Comparison of ENCODE assay signal across 10 cellular contexts in genomic region chr10:89303161-89303560, GRCh38. TPM values are rescaled to one million over a fixed set of nuclear protein-coding genes. Genes with fewer than 3 reads are reported as not detected.
DNase-seq lines count a peak whose midpoint lies in the region; ATAC-seq and TF ChIP-seq lines count a peak whose summit lies in the region.
"Had no signal": no experiment of that assay in that cellular context is flagged by ENCODE, and none has a peak within 500 bp of the region (broad histone marks: within the 10 kb centered on the region; RNA-seq: fewer than 3 reads in every experiment).

No MANE protein-coding gene starts in this region.

- TF ChIP-seq CTCF in Calu3 (IDR thresholded peaks at IDR 0.05; ENCODE audit: unreplicated experiment) (no peak), Panc1 (IDR thresholded peaks at IDR 0.05) (no peak), epithelial cell of proximal tubule (conservative IDR thresholded peaks at IDR 0.05; ENCODE audit: low read depth, low read length) (no peak)

- in situ Hi-C loops in Panc1 (cut with HindIII; ENCODE audit: low pct_unique_long_range_greater_than_20kb, low sequenced_read_pairs), result no loop called here

- no peaks in the 10 kb centered on the region for H3K9me3 Mint-ChIP-seq in Calu3 (ENCODE audit: low read depth, unreplicated experiment)

- H3K4me3 Mint-ChIP-seq in Calu3 (ENCODE audit: low read depth, unreplicated experiment), result peak overlapping the region; percentile 63

- BruUV-seq in Calu3 (replicated peaks; lab: Mats Ljungman, UMichigan) (no TSS peak), Panc1 (replicated peaks; lab: Mats Ljungman, UMichigan) (TSS peak; percentile 46)

- H3K27ac Mint-ChIP-seq in Calu3 (ENCODE audit: unreplicated experiment), result peak overlapping the region; percentile 22

- no peaks in the 10 kb centered on the region for H3K27me3 Mint-ChIP-seq in Calu3 (ENCODE audit: unreplicated experiment)

- H3K4me1 ChIP-seq in Panc1 (ENCODE audit: control insufficient read depth, insufficient read depth, low read length) (peaks cover 19% of the 10 kb centered on the region), rectal smooth muscle tissue (ENCODE audit: control insufficient read depth, insufficient read depth, low read length) (peaks cover 12% of the 10 kb centered on the region)

- H3K4me1 Mint-ChIP-seq in Calu3 (ENCODE audit: low read depth, unreplicated experiment), result peaks cover 42% of the 10 kb centered on the region

- no peak; the same call in 1 of the 2 replicates for ATAC-seq in Panc1
- ATAC-seq in GM19452 (IDR thresholded peaks at IDR 0.05; ENCODE audit: unreplicated experiment), result no peak
- no peak for ATAC-seq in HG02623 (IDR thresholded peaks at IDR 0.05; ENCODE audit: unreplicated experiment)

- no peaks in the 10 kb centered on the region for H3K36me3 ChIP-seq in Panc1 (ENCODE audit: control insufficient read depth, insufficient read depth, low read length)
- H3K36me3 ChIP-seq in rectal smooth muscle tissue (ENCODE audit: control insufficient read depth, insufficient read depth, low read length), result no peaks in the 10 kb centered on the region

- H3K4me3 ChIP-seq in Panc1 (ENCODE audit: low read depth in 2 of 2, low read length in 2 of 2) (peak overlapping the region; percentile 50 to 63), epithelial cell of proximal tubule (ENCODE audit: low read depth, low read length) (peak overlapping the region; percentile 57), rectal smooth muscle tissue (ENCODE audit: low read length) (peak overlapping the region; percentile 39)

- no peak for DNase-seq in Calu3
- no peak for DNase-seq in Panc1 (ENCODE audit: low read depth, low spot score)
- no peak for DNase-seq in epithelial cell of proximal tubule (ENCODE audit: low read depth)
- no peak for DNase-seq in Kasumi-1 (lab: John Stamatoyannopoulos, UW)
- no peak for DNase-seq in amniotic stem cell (lab: John Stamatoyannopoulos, UW)
- DNase-seq: activated CD4-positive, alpha-beta T cell treated with anti-CD3 and anti-CD28 coated beads for 1 hour; stimulated activated CD4-positive, alpha-beta T cell treated with anti-CD3 and anti-CD28 coated beads, Interleukin-1b, Interleukin-23, amount 100 ng/mL, for 48 hours had no signal

- H3K9me3 ChIP-seq in Panc1 (ENCODE audit: control insufficient read depth, insufficient read depth, low read depth, low read length), result peaks cover 4% of the 10 kb centered on the region; the same call in 1 of the 2 replicates

- intact Hi-C loops in Calu3 (cut with micrococcal nuclease; ENCODE audit: unreplicated experiment), result no loop called here
- intact Hi-C loops in Panc1 (cut with micrococcal nuclease; ENCODE audit: unreplicated experiment), result no loop called here

- H3K27me3 ChIP-seq in Panc1 (ENCODE audit: control insufficient read depth, insufficient read depth, low read length) (no peaks in the 10 kb centered on the region), rectal smooth muscle tissue (ENCODE audit: control insufficient read depth, insufficient read depth, low read length) (no peaks in the 10 kb centered on the region)

- POLR2A ChIA-PET in Panc1 (lab: Charles Lee), result interaction anchor here (0.6 kb wide), 1 partner anchor 25 kb away, joined by 3 read pairs; the partner anchor contains the start of gene IFIT3

- H3K36me3 Mint-ChIP-seq in Calu3 (ENCODE audit: insufficient read depth, unreplicated experiment), result peaks cover 18% of the 10 kb centered on the region

- H3K9ac ChIP-seq in rectal smooth muscle tissue (ENCODE audit: low read length), result no peak overlapping the region

- H3K27ac ChIP-seq in Panc1 (ENCODE audit: low read length), result peak overlapping the region; percentile 90
- peak overlapping the region; percentile 90 for H3K27ac ChIP-seq in rectal smooth muscle tissue (ENCODE audit: low read depth, low read length)

- CTCF ChIA-PET in Calu3 (lab: Charles Lee), result interaction anchor here (1.3 kb wide), 1 partner anchor 66 kb away, joined by 3 read pairs; no protein-coding TSS in a partner anchor
- CTCF ChIA-PET in Panc1 (lab: Charles Lee), result interaction anchor here (1.5 kb wide), 1 partner anchor 66 kb away, joined by 6 read pairs; no protein-coding TSS in a partner anchor

RNA-seq across cellular contexts. Expression of gene IFIT2, which starts 1.3 kb away (rescaled TPM):
- 40.8 and 139 TPM in 2 replicates for total RNA-seq in Calu3 (2022)
- total RNA-seq in Panc1 (2021; ENCODE audit: unreplicated experiment), result 31.6 TPM
- 6.9 TPM for polyA plus RNA-seq in Panc1 (2012; ENCODE audit: insufficient read length)
- total RNA-seq in epithelial cell of proximal tubule, result 1.7 and 2.2 TPM in 2 replicates

RNA-seq across cellular contexts. Expression of gene IFIT3, which starts 24.6 kb away (rescaled TPM):
- total RNA-seq in Calu3 (2022), result 45.2 and 153 TPM in 2 replicates
- total RNA-seq in Panc1 (2021; ENCODE audit: unreplicated experiment), result 29.8 TPM
- polyA plus RNA-seq in Panc1 (2012; ENCODE audit: insufficient read length), result 5.2 TPM
- total RNA-seq in epithelial cell of proximal tubule, result 5.3 and 10.5 TPM in 2 replicates

RNA-seq across cellular contexts. Expression of gene LIPA, which starts 51.6 kb away (rescaled TPM):
- total RNA-seq in Calu3 (2022), result 66.7 and 127 TPM in 2 replicates
- total RNA-seq in Panc1 (2021; ENCODE audit: unreplicated experiment), result 172 TPM
- polyA plus RNA-seq in Panc1 (2012; ENCODE audit: insufficient read length), result 69.3 TPM
- total RNA-seq in epithelial cell of proximal tubule, result 16.5 and 40.8 TPM in 2 replicates

Comparison
In these comparisons a context has a peak if more than half of its experiments do, and no peak if none do; other contexts are left out.
1. RNA of gene IFIT2, which starts 1.3 kb away (total RNA-seq): 40.8 to 139 TPM in Calu3 and 31.6 TPM in Panc1 (single experiment); 1.7 to 2.2 TPM in epithelial cell of proximal tubule; every median in the first group is over 10 times any median in the second.
2. Peak in every context shown above with its lines, with median percentiles within 50 percentile points of each other: H3K4me3 ChIP-seq.